Comparison of ENCODE assay signal across 9 cellular contexts in the genomic region with DNA sequence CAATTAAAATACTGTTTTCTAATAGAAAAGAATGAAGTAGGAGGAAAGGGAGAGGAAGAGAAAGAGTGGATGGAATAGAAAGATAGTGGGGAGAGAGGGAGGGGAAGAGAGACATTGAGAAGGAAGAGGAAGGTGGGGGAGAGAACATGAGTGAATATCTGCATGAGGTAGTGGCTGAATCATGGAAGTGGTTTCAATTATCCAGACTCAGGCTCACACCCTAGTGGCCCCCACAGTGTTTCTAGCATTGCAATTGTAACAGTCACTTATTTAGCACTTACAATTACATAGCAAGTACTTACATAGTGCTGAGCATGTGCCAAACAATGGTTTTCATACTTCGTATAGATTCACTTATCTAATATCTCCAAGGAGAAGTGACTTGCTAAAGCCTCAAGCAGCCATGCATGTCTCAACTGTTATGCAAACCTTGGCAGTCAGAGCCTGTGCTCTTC.
DNase-seq lines count a peak whose midpoint lies in the region; ATAC-seq and TF ChIP-seq lines count a peak whose summit lies in the region.
"Had no signal": no experiment of that assay in that cellular context is flagged by ENCODE, and none has a peak within 500 bp of the region (broad histone marks: within the 10 kb centered on the region; RNA-seq: fewer than 3 reads in every experiment).

No MANE protein-coding gene starts in this region.

- no peak for TF ChIP-seq CTCF in GM20000 (IDR thresholded peaks at IDR 0.05; ENCODE audit: extremely low read depth, missing control alignments)

- peak; percentile 26 for DNase-seq in GF-D8 (lab: John Stamatoyannopoulos, UW)
- DNase-seq in NCI-H526 treated with DMSO at 0.1 percent for 48 hours (lab: John Stamatoyannopoulos, UW), result peak; percentile 2
- peak; percentile 17 for DNase-seq in dermis blood vessel endothelial cell
- DNase-seq in non-pigmented ciliary epithelial cell (ENCODE audit: low read depth), result peak; percentile 60
- no peak for DNase-seq in GM20000 (ENCODE audit: low spot score)
- DNase-seq: activated naive CD8-positive, alpha-beta T cell treated with anti-CD3 and anti-CD28 coated beads for 36 hours; GOT3 had no signal

- ATAC-seq in HG03025 (IDR thresholded peaks at IDR 0.05; ENCODE audit: low FRiP score, unreplicated experiment), result no peak
- ATAC-seq in HG02642 (IDR thresholded peaks at IDR 0.05; ENCODE audit: poor library complexity, unreplicated experiment), result no peak
